Comparison of ENCODE assay signal across 4 cellular contexts in genomic region chr17:43971436-43971835, GRCh38. TPM values are rescaled to one million over a fixed set of nuclear protein-coding genes. Genes with fewer than 3 reads are reported as not detected.
"Had no signal": no experiment of that assay in that cellular context is flagged by ENCODE, and none has a peak within 500 bp of the region (broad histone marks: within the 10 kb centered on the region; RNA-seq: fewer than 3 reads in every experiment).

No MANE protein-coding gene starts in this region.

RNA-seq across cellular contexts. Expression of gene PYY, which starts 17.7 kb away (rescaled TPM):
- total RNA-seq: LHCN-M2, M059J, MCF 10A, NCI-H460 had no signal

RNA-seq across cellular contexts. Expression of gene PPY, which starts 29.2 kb away (rescaled TPM):
- total RNA-seq: LHCN-M2, M059J, MCF 10A, NCI-H460 had no signal
